ENCODE assay signal across 30 cellular contexts in genomic region chr11:76334826-76335389, GRCh38.
"Had no signal": no experiment of that assay in that cellular context is flagged by ENCODE, and none has a peak within 500 bp of the region (broad histone marks: within the 10 kb centered on the region; RNA-seq: fewer than 3 reads in every experiment).

No MANE protein-coding gene starts in this region.

- H3K9me3 ChIP-seq: ovary, prostate gland, vagina had no signal

- DNase-seq: activated CD4-positive, alpha-beta memory T cell treated with anti-CD3 and anti-CD28 coated beads for 36 hours; activated CD4-positive, alpha-beta T cell treated with anti-CD3 and anti-CD28 coated beads, Interleukin-2, amount 10 ng/mL, durations not matched to agents 24 days and 14 days; activated CD8-positive, alpha-beta memory T cell treated with anti-CD3 and anti-CD28 coated beads, Interleukin-2, amount 50 U/mL, for 48 hours; activated gamma-delta T cell; activated naive CD4-positive, alpha-beta T cell treated with anti-CD3 and anti-CD28 coated beads, Interleukin-2, amount 10 ng/mL, durations not matched to agents 7 days and 5 days; activated T-cell treated with anti-CD3 and anti-CD28 coated beads, Interleukin-2, amount 50 U/mL, for 24 hours; amygdala; caudate nucleus; effector CD4-positive, alpha-beta T cell; foreskin melanocyte; islet precursor cell; left ventricle myocardium inferior; mammary epithelial cell; naive B cell; nephron progenitor cell; ovary; retina; stimulated activated CD4-positive, alpha-beta T cell treated with anti-CD3 and anti-CD28 coated beads, Interleukin-1b, Interleukin-23, amount 100 ng/mL, for 48 hours; stimulated activated CD4-positive, alpha-beta T cell treated with anti-CD3 and anti-CD28 coated beads, Interleukin-4, amount 100 ng/mL, for 4 hours; stimulated activated CD8-positive, alpha-beta memory T cell treated with anti-CD3 and anti-CD28 coated beads, Interleukin-4, amount 100 ng/mL, for 48 hours; stimulated activated naive CD8-positive, alpha-beta T cell treated with anti-CD3 and anti-CD28 coated beads, Interleukin-15, amount 100 ng/mL, for 72 hours; substantia nigra; T1000; WERI-Rb-1 had no signal

- H3K4me1 ChIP-seq: prostate gland had no signal

- H3K36me3 ChIP-seq: esophagus muscularis mucosa, left ventricle myocardium inferior, ovary, prostate gland, vagina, WERI-Rb-1 had no signal

- H3K4me2 ChIP-seq: smooth muscle cell had no signal

- ATAC-seq: activated CD4-positive, CD25-positive, alpha-beta regulatory T cell treated with anti-CD3 and anti-CD28 coated beads, Interleukin-2, amount 50 U/mL, for 24 hours; stimulated activated memory B cell treated with anti-CD40 and anti-IgM and Interleukin-4, amounts not matched to agents 10 μg/mL and 1 μg/mL and 100 μg/mL, for 72 hours; stimulated activated naive CD8-positive, alpha-beta T cell treated with anti-CD3 and anti-CD28 coated beads, Interleukin-15, amount 100 ng/mL, for 72 hours had no signal

- H3K27ac ChIP-seq: esophagus muscularis mucosa, left ventricle myocardium inferior, ovary, prostate gland, vagina, WERI-Rb-1 had no signal

- H3K4me3 ChIP-seq: esophagus muscularis mucosa, left ventricle myocardium inferior, ovary, prostate gland, smooth muscle cell, vagina had no signal

- H3K27me3 ChIP-seq: esophagus muscularis mucosa, ovary, vagina had no signal
